8 cellular contexts compared by ENCODE assay signal in genomic region chr17:49741009-49741691, GRCh38. TPM values are rescaled to one million over a fixed set of nuclear protein-coding genes. Genes with fewer than 3 reads are reported as not detected.
DNase-seq lines count a peak whose midpoint lies in the region; ATAC-seq, FAIRE-seq and TF ChIP-seq lines count a peak whose summit lies in the region.

No MANE protein-coding gene starts in this region.

- TF ChIP-seq CTCF in GM10266 (IDR thresholded peaks at IDR 0.05; ENCODE audit: control insufficient read depth, insufficient read depth, low read depth, missing control alignments), result no peak
- no peak for TF ChIP-seq CTCF in bronchial epithelial cell (IDR thresholded peaks at IDR 0.05; ENCODE audit: insufficient read depth, low read length, severe bottlenecking)
- TF ChIP-seq CTCF in omental fat pad (IDR thresholded peaks at IDR 0.05), result no peak

- DNase-seq in GM10266 (ENCODE audit: extremely low spot score) (peak; percentile 42), bronchial epithelial cell (ENCODE audit: low read depth) (peak; percentile 70), omental fat pad (ENCODE audit: low spot score) (no peak), epidermal melanocyte (ENCODE audit: insufficient read length, low spot score) (no peak), A172 (ENCODE audit: low spot score) (no peak), putamen (ENCODE audit: low spot score) (no peak), DMS153 (lab: John Stamatoyannopoulos, UW) (no peak)

- H3K27me3 ChIP-seq in bronchial epithelial cell (ENCODE audit: control insufficient read depth, insufficient read depth, low read length), result no peaks in the 10 kb centered on the region

- no peaks in the 10 kb centered on the region for H3K9me3 Mint-ChIP-seq in IgD-negative memory B cell

- H3K36me3 Mint-ChIP-seq in IgD-negative memory B cell, result peaks cover 19% of the 10 kb centered on the region

- no peaks in the 10 kb centered on the region for H3K27me3 Mint-ChIP-seq in IgD-negative memory B cell

- H3K27ac Mint-ChIP-seq in IgD-negative memory B cell, result peak overlapping the region; percentile 96 to 100 (median 99)

- ATAC-seq in omental fat pad (ENCODE audit: low FRiP score), result peak; percentile 33

- no peak for FAIRE-seq in bronchial epithelial cell (lab: Jason Lieb, UNC)

- peaks cover 48 to 77% (median 63%) of the 10 kb centered on the region in 3 donors for H3K4me1 Mint-ChIP-seq in IgD-negative memory B cell

- peak overlapping the region; percentile 87 to 96 (median 90) for H3K4me3 Mint-ChIP-seq in IgD-negative memory B cell

- H3K36me3 ChIP-seq in bronchial epithelial cell (ENCODE audit: control insufficient read depth, insufficient read depth, low read length), result no peaks in the 10 kb centered on the region

- H3K4me3 ChIP-seq in bronchial epithelial cell (ENCODE audit: low read depth, low read length), result no peak overlapping the region

RNA-seq across cellular contexts. Expression of gene FAM117A, which starts 22.8 kb away (rescaled TPM):
- polyA plus RNA-seq in IgD-negative memory B cell, result 81.6 TPM
- total RNA-seq in bronchial epithelial cell (0.53 and 1.9 TPM in 2 replicates), omental fat pad (10 to 100 TPM in 2 of 4 donors, 1 to 10 TPM in 2; 4.1 to 15.8 (median 10.7) TPM)
- 4.6 and 12.0 TPM in 2 replicates for total RNA-seq in A172 (2014; rRNA removed; shearing (Covaris generic))

RNA-seq across cellular contexts. Expression of gene SLC35B1, which starts 33.4 kb away (rescaled TPM):
- polyA plus RNA-seq in IgD-negative memory B cell, result 27.7 TPM
- 79.2 and 91.1 TPM in 2 replicates for total RNA-seq in bronchial epithelial cell
- total RNA-seq in omental fat pad, result 10 to 100 TPM; 30.6 to 47.8 (median 43.3) TPM
- total RNA-seq in A172 (2014; rRNA removed; shearing (Covaris generic)), result 101 and 112 TPM in 2 replicates

RNA-seq across cellular contexts. Expression of gene KAT7, which starts 47.3 kb away (rescaled TPM):
- polyA plus RNA-seq in IgD-negative memory B cell, result 48.6 TPM
- total RNA-seq in bronchial epithelial cell, result 12.4 and 18.8 TPM in 2 replicates
- 10 to 100 TPM; 19.9 to 32.6 (median 21.0) TPM for total RNA-seq in omental fat pad
- 30.3 and 33.4 TPM in 2 replicates for total RNA-seq in A172 (2014; rRNA removed; shearing (Covaris generic))

Comparison
In these comparisons a context has a peak if more than half of its experiments do, and no peak if none do; other contexts are left out.
1. DNase-seq: peak in GM10266 (single experiment) and bronchial epithelial cell (single experiment); none in omental fat pad (single experiment), epidermal melanocyte (single experiment), A172 (single experiment), putamen (single experiment) and DMS153 (single experiment).